13 cellular contexts compared by ENCODE assay signal in genomic region chr1:228148971-228149340, GRCh38. TPM values are rescaled to one million over a fixed set of nuclear protein-coding genes. Genes with fewer than 3 reads are reported as not detected.
DNase-seq lines count a peak whose midpoint lies in the region; ATAC-seq and TF ChIP-seq lines count a peak whose summit lies in the region.
"Had no signal": no experiment of that assay in that cellular context is flagged by ENCODE, and none has a peak within 500 bp of the region (broad histone marks: within the 10 kb centered on the region; RNA-seq: fewer than 3 reads in every experiment).

No MANE protein-coding gene starts in this region.

- H3K4me3 ChIP-seq in BE2C (ENCODE audit: low read depth, low read length) = no peak overlapping the region
- H3K4me3 ChIP-seq in adrenal gland = no peak overlapping the region
- no peak overlapping the region for H3K4me3 ChIP-seq in right atrium auricular region
- H3K4me3 ChIP-seq in rectal smooth muscle tissue (ENCODE audit: low read length) = no peak overlapping the region
- no peak overlapping the region for H3K4me3 ChIP-seq in MM.1S (ENCODE audit: low read length)

- no peak overlapping the region for H3K4me2 ChIP-seq in MM.1S (ENCODE audit: low read depth, low read length)

- H3K27me3 ChIP-seq in BE2C (no peaks in the 10 kb centered on the region), adrenal gland (no peaks in the 10 kb centered on the region), right atrium auricular region (no peaks in the 10 kb centered on the region), rectal smooth muscle tissue (ENCODE audit: control insufficient read depth, insufficient read depth, low read length) (no peaks in the 10 kb centered on the region), MM.1S (replicated peaks; ENCODE audit: insufficient read depth, low read length) (no peaks in the 10 kb centered on the region)

- H4K20me1 ChIP-seq in MM.1S (ENCODE audit: insufficient read depth, low read length) = peaks cover 8% of the 10 kb centered on the region

- H3K36me3 ChIP-seq in BE2C (peaks cover 3% of the 10 kb centered on the region), adrenal gland (replicated peaks in 1 of 2) (peaks cover 0 to 25% of the 10 kb centered on the region in 2 donors), right atrium auricular region (peaks cover 29% of the 10 kb centered on the region), rectal smooth muscle tissue (ENCODE audit: control insufficient read depth, insufficient read depth, low read length) (peaks cover 21% of the 10 kb centered on the region), MM.1S (replicated peaks; ENCODE audit: insufficient read depth, low read length) (peaks cover 6% of the 10 kb centered on the region; the same call in 1 of the 2 replicates)

- TF ChIP-seq CTCF in BE2C (IDR thresholded peaks at IDR 0.05; ENCODE audit: low read depth, low read length) = no peak
- TF ChIP-seq CTCF in adrenal gland (IDR thresholded peaks at IDR 0.05) = no peak
- TF ChIP-seq CTCF in right atrium auricular region (IDR thresholded peaks at IDR 0.05) = no peak
- TF ChIP-seq CTCF in MM.1S (IDR thresholded peaks at IDR 0.05; ENCODE audit: low read length) = no peak

- H3K9me2 ChIP-seq in MM.1S (replicated peaks; ENCODE audit: insufficient read depth, low read length) = no peaks in the 10 kb centered on the region

- intact Hi-C loops in adrenal gland (cut with DNase I) = no loop called here

- H3F3A ChIP-seq in MM.1S (ENCODE audit: insufficient read depth, low read length) = no peaks in the 10 kb centered on the region

- H3K4me1 ChIP-seq in BE2C (peaks cover 21% of the 10 kb centered on the region), adrenal gland (replicated peaks in 1 of 2) (peaks cover 6 to 25% of the 10 kb centered on the region in 2 donors), right atrium auricular region (peaks cover 7 to 64% of the 10 kb centered on the region in 2 donors), rectal smooth muscle tissue (ENCODE audit: control insufficient read depth, insufficient read depth, low read length) (peaks cover 31% of the 10 kb centered on the region), MM.1S (ENCODE audit: low read length) (no peaks in the 10 kb centered on the region)

- H3K9ac ChIP-seq in rectal smooth muscle tissue (ENCODE audit: low read length) (no peak overlapping the region), MM.1S (ENCODE audit: low read length) (no peak overlapping the region)

- WGBS in adrenal gland, 4 donors = 71 to 88% (median 79%) methylated on average over 3 to 8 of the region's 8 CpGs

- no peak for ATAC-seq in GM18511 (IDR thresholded peaks at IDR 0.05; ENCODE audit: unreplicated experiment)

- H3K79me2 ChIP-seq in MM.1S (ENCODE audit: low read length) = peaks cover 36% of the 10 kb centered on the region

- H2AFZ ChIP-seq in MM.1S (ENCODE audit: low read length) = no peak overlapping the region

- DNase-seq in BE2C = peak; percentile 16
- DNase-seq in adrenal gland = peak in 2 of 7 donors; percentile 6 to 18
- no peak for DNase-seq in right atrium auricular region (ENCODE audit: low spot score)
- no peak for DNase-seq in MM.1S
- DNase-seq in AG08395 (ENCODE audit: low spot score) = no peak
- DNase-seq in KG1 (lab: John Stamatoyannopoulos, UW) = no peak
- DNase-seq: activated CD4-positive, alpha-beta T cell treated with anti-CD3 and anti-CD28 coated beads, Interleukin-2, amount 50 U/mL, for 48 hours; activated naive CD4-positive, alpha-beta T cell treated with anti-CD3 and anti-CD28 coated beads, Interleukin-2, amount 50 U/mL, for 16 hours; NCI-H1048; NCI-H774; stimulated activated naive CD4-positive, alpha-beta T cell treated with Interleukin-2 at 50 U/mL for 16 hours had no signal

- TF ChIP-seq POLR2A in adrenal gland (IDR thresholded peaks at IDR 0.05) = no peak

- H3K27ac ChIP-seq in adrenal gland (peak overlapping the region in 4 of 5 donors; percentile 50 to 90 (median 67)), right atrium auricular region (peak overlapping the region; percentile 82 to 83), rectal smooth muscle tissue (ENCODE audit: low read depth, low read length) (peak overlapping the region; percentile 97), MM.1S (ENCODE audit: low read length) (no peak overlapping the region)

- H3K9me3 ChIP-seq in BE2C = no peaks in the 10 kb centered on the region
- no peaks in the 10 kb centered on the region for H3K9me3 ChIP-seq in adrenal gland (replicated peaks in 1 of 3)
- H3K9me3 ChIP-seq in right atrium auricular region = no peaks in the 10 kb centered on the region
- no peaks in the 10 kb centered on the region for H3K9me3 ChIP-seq in MM.1S (replicated peaks; ENCODE audit: insufficient read depth, low read length)

RNA-seq across cellular contexts. Expression of gene GJC2, which starts 0.8 kb away (rescaled TPM):
- polyA plus RNA-seq in BE2C (2012; ENCODE audit: insufficient read depth, insufficient read length, low read depth) = 3.7 TPM
- total RNA-seq in adrenal gland (1 to 10 TPM in 7 of 8 donors, under 1 TPM in 1; 0.87 to 4.1 (median 1.3) TPM), right atrium auricular region (1 to 10 TPM in 1 of 2 donors, under 1 TPM in 1; 0.93 to 2.3 TPM)
- 1 to 10 TPM in 2 of 3 donors, under 1 TPM in 1; 0.05 to 2.1 (median 1.8) TPM for polyA plus RNA-seq in adrenal gland

RNA-seq across cellular contexts. Expression of gene GUK1, which starts 8.9 kb away (rescaled TPM):
- polyA plus RNA-seq in BE2C (2012; ENCODE audit: insufficient read depth, insufficient read length, low read depth) = 1,564 TPM
- total RNA-seq in adrenal gland = 100 to 1,000 TPM; 162 to 427 (median 236) TPM
- polyA plus RNA-seq in adrenal gland = 100 to 1,000 TPM in 2 of 3 donors, 10 to 100 TPM in 1; 42.3 to 414 (median 388) TPM
- total RNA-seq in right atrium auricular region = 100 to 1,000 TPM; 179 to 277 TPM

RNA-seq across cellular contexts. Expression of gene IBA57, which starts 16.6 kb away (rescaled TPM):
- polyA plus RNA-seq in BE2C (2012; ENCODE audit: insufficient read depth, insufficient read length, low read depth) = 18.2 TPM
- total RNA-seq in adrenal gland (10 to 100 TPM; 10.7 to 40.6 (median 17.8) TPM), right atrium auricular region (1 to 10 TPM; 6.7 to 7.1 TPM)
- 1 to 10 TPM; 1.4 to 3.8 (median 2.9) TPM for polyA plus RNA-seq in adrenal gland

RNA-seq across cellular contexts. Expression of gene MRPL55, which starts 39.9 kb away (rescaled TPM):
- 502 TPM for polyA plus RNA-seq in BE2C (2012; ENCODE audit: insufficient read depth, insufficient read length, low read depth)
- total RNA-seq in adrenal gland (100 to 1,000 TPM in 2 of 8 donors, 10 to 100 TPM in 6; 56.4 to 120 (median 70.8) TPM), right atrium auricular region (10 to 100 TPM; 76.6 to 81.2 TPM)
- 100 to 1,000 TPM in 2 of 3 donors, 10 to 100 TPM in 1; 25.1 to 309 (median 303) TPM for polyA plus RNA-seq in adrenal gland

RNA-seq across cellular contexts. Expression of gene C1orf35, which starts 45.8 kb away (rescaled TPM):
- 59.4 TPM for polyA plus RNA-seq in BE2C (2012; ENCODE audit: insufficient read depth, insufficient read length, low read depth)
- total RNA-seq in adrenal gland (10 to 100 TPM in 6 of 8 donors, 1 to 10 TPM in 2; 8.0 to 24.8 (median 15.4) TPM), right atrium auricular region (1 to 10 TPM; 4.5 to 4.9 TPM)
- 10 to 100 TPM in 2 of 3 donors, 1 to 10 TPM in 1; 5.0 to 42.0 (median 36.0) TPM for polyA plus RNA-seq in adrenal gland
